ENCODE assay signal across 1 cellular context in the genomic region with DNA sequence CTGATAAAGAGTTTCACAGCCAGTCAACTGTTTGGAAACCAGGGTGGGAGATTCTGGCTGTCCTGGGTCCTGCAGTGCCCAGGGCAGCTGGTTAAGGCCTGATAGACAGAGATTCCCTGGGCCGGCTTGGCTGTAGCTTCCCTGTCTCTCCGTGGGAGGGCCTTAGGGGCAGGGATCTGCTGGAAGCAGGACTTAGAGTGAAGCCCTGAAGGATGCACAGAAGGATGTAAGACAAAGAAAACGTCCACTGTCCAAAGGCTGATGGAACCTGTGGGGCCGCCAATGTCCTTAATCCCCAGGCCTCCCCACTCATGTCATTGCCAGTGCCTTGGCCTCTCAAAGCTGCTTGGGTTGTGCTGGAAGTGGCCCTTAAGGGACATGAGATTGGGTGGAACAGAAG.
TF ChIP-seq lines count a peak whose summit lies in the region.

No MANE protein-coding gene starts in this region.

TF ChIP-seq in HepG2, 621 proteins besides CTCF, POLR2A, EP300 and RAD21:
- no peak for TF ChIP-seq PBX3 (CRISPR knock-in tag; IDR thresholded peaks at IDR 0.05; ENCODE audit: borderline replicate concordance)
- no peak for TF ChIP-seq ZNF644 (CRISPR knock-in tag; IDR thresholded peaks at IDR 0.05; ENCODE audit: low read depth)
